ENCODE assay signal across 1 cellular context in the genomic region with DNA sequence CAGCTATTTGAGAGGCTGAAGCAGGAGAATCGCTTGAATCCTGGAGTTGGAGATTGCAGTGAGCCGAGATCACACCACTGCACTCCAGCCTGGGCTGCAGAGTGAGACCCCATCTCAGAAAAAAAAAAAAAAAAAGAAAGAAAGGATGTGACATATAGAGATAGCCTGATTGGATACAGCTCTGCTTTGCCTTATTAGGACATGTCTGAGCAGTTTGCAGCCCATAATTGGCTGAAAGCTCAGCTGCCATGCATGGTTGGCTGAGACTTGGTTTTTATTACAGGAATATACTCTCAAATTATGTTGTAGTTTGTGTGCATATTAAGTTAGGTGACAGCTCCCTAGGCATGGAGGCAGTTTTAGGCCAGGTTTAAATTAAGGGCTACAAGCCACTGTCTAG.
TF ChIP-seq lines count a peak whose summit lies in the region.

No MANE protein-coding gene starts in this region.

TF ChIP-seq in GM23338, 12 proteins besides CTCF, POLR2A, EP300 and RAD21 (continued from another document):
- TF ChIP-seq, protein P1, sequence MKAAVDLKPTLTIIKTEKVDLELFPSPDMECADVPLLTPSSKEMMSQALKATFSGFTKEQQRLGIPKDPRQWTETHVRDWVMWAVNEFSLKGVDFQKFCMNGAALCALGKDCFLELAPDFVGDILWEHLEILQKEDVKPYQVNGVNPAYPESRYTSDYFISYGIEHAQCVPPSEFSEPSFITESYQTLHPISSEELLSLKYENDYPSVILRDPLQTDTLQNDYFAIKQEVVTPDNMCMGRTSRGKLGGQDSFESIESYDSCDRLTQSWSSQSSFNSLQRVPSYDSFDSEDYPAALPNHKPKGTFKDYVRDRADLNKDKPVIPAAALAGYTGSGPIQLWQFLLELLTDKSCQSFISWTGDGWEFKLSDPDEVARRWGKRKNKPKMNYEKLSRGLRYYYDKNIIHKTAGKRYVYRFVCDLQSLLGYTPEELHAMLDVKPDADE (IDR thresholded peaks at IDR 0.05) = no peak
- no peak for TF ChIP-seq CREB1 (CRISPR knock-in tag; IDR thresholded peaks at IDR 0.05; ENCODE audit: low read depth)
